Comparison of ENCODE assay signal across 8 cellular contexts in genomic region chr5:15772131-15772530, GRCh38.
"Had no signal": no experiment of that assay in that cellular context is flagged by ENCODE, and none has a peak within 500 bp of the region (broad histone marks: within the 10 kb centered on the region; RNA-seq: fewer than 3 reads in every experiment).

No MANE protein-coding gene starts in this region.

- H2AFZ ChIP-seq: GM23248 had no signal

- H3K9ac ChIP-seq: GM23248, KMS-11 had no signal

- DNase-seq: GM23248, GOT3, H9, HCEC 1CT, Karpas-422, KBM-7 had no signal

- H3K4me3 ChIP-seq: GM23248 had no signal

- H3K4me2 ChIP-seq: KMS-11 had no signal

- H3K27ac ChIP-seq: GM23248, HL-60, KMS-11 had no signal
